8 cellular contexts compared by ENCODE assay signal in genomic region chr6:125301435-125302391, GRCh38. TPM values are rescaled to one million over a fixed set of nuclear protein-coding genes. Genes with fewer than 3 reads are reported as not detected.
DNase-seq lines count a peak whose midpoint lies in the region; ATAC-seq and TF ChIP-seq lines count a peak whose summit lies in the region.

HDDC2 (minus strand) TSS chr6:125301967; CDS start chr6:125301932, 35 bp downstream.

- H3K4me1 ChIP-seq in Panc1 (ENCODE audit: control insufficient read depth, insufficient read depth, low read length) = peaks cover 13% of the 10 kb centered on the region

- H3K27ac ChIP-seq in Panc1 (ENCODE audit: low read length) = peak within 1 kb of the TSS; percentile 91

- peak within 1 kb of the TSS; percentile 92 for H3K4me3 Mint-ChIP-seq in activated T-helper 17 cell treated with anti-CD3 and anti-CD28 coated beads, Interleukin-2, amount 50 U/mL, for 72 hours
- peak within 1 kb of the TSS; percentile 85 to 96 (median 92) for H3K4me3 Mint-ChIP-seq in naive thymus-derived CD8-positive, alpha-beta T cell

- H3K9me3 Mint-ChIP-seq in activated T-helper 17 cell treated with anti-CD3 and anti-CD28 coated beads, Interleukin-2, amount 50 U/mL, for 72 hours = peaks cover 8% of the 10 kb centered on the region
- peaks cover 0 to 5% (median 0%) of the 10 kb centered on the region in 9 donors for H3K9me3 Mint-ChIP-seq in naive thymus-derived CD8-positive, alpha-beta T cell

- TF ChIP-seq CTCF in Panc1 (IDR thresholded peaks at IDR 0.05) = no peak
- no peak for TF ChIP-seq CTCF in fibroblast of mammary gland (conservative IDR thresholded peaks at IDR 0.05; ENCODE audit: control insufficient read depth, insufficient read depth, low read depth, low read length)
- no peak for TF ChIP-seq CTCF in subcutaneous adipose tissue (IDR thresholded peaks at IDR 0.05; ENCODE audit: low read depth)

- in situ Hi-C loops in Panc1 (cut with HindIII; ENCODE audit: low pct_unique_long_range_greater_than_20kb, low sequenced_read_pairs) = no loop called here

- H3K27ac Mint-ChIP-seq in activated T-helper 17 cell treated with anti-CD3 and anti-CD28 coated beads, Interleukin-2, amount 50 U/mL, for 72 hours = peak within 1 kb of the TSS; percentile 94
- peak within 1 kb of the TSS; percentile 89 to 98 (median 93) for H3K27ac Mint-ChIP-seq in naive thymus-derived CD8-positive, alpha-beta T cell

- peaks cover 37% of the 10 kb centered on the region for H3K4me1 Mint-ChIP-seq in activated T-helper 17 cell treated with anti-CD3 and anti-CD28 coated beads, Interleukin-2, amount 50 U/mL, for 72 hours
- H3K4me1 Mint-ChIP-seq in naive thymus-derived CD8-positive, alpha-beta T cell = peaks cover 46 to 60% (median 56%) of the 10 kb centered on the region in 4 donors

- no peaks in the 10 kb centered on the region for H3K27me3 Mint-ChIP-seq in activated T-helper 17 cell treated with anti-CD3 and anti-CD28 coated beads, Interleukin-2, amount 50 U/mL, for 72 hours
- H3K27me3 Mint-ChIP-seq in naive thymus-derived CD8-positive, alpha-beta T cell = peaks cover 0 to 10% (median 4%) of the 10 kb centered on the region in 5 donors

- peak; percentile 47 for DNase-seq in CMK (ENCODE audit: low read depth)
- DNase-seq in Panc1 (ENCODE audit: low read depth, low spot score) = no peak
- peak; percentile 58 for DNase-seq in fibroblast of mammary gland (ENCODE audit: low read depth)
- DNase-seq in naive thymus-derived CD8-positive, alpha-beta T cell = peak; percentile 10 to 77 (median 33)

- BruUV-seq in Panc1 (replicated peaks; lab: Mats Ljungman, UMichigan) = no TSS peak

- CTCF ChIA-PET in Panc1 (lab: Charles Lee) = interaction anchor here (0.7 to 1.1 kb wide), 3 partner anchors 148 to 751 kb away, joined by 3 to 8 read pairs (median 6); partner anchors contain the start of gene TPD52L1

- POLR2A ChIA-PET in Panc1 (lab: Charles Lee) = interaction anchor here (0.6 kb wide), 1 partner anchor 300 kb away, joined by 6 read pairs; no protein-coding TSS in a partner anchor
- POLR2A ChIA-PET in naive thymus-derived CD8-positive, alpha-beta T cell (lab: Charles Lee) = interaction anchor here (0.6 to 2.9 kb wide), 10 partner anchors 9 to 684 kb away, joined by 3 to 24 read pairs (median 6); partner anchors contain the start of genes HEY2, NCOA7 and TRMT11

- H3K27me3 ChIP-seq in Panc1 (ENCODE audit: control insufficient read depth, insufficient read depth, low read length) = peaks cover 16% of the 10 kb centered on the region; the same call in 1 of the 2 replicates

- H3K36me3 Mint-ChIP-seq in activated T-helper 17 cell treated with anti-CD3 and anti-CD28 coated beads, Interleukin-2, amount 50 U/mL, for 72 hours (ENCODE audit: low read depth) = peaks cover 45% of the 10 kb centered on the region
- H3K36me3 Mint-ChIP-seq in naive thymus-derived CD8-positive, alpha-beta T cell = peaks cover 9 to 33% (median 19%) of the 10 kb centered on the region in 3 donors

- peak; percentile 78 for ATAC-seq in GM19351 (IDR thresholded peaks at IDR 0.05; ENCODE audit: unreplicated experiment)
- ATAC-seq in HG03457 (IDR thresholded peaks at IDR 0.05; ENCODE audit: unreplicated experiment) = peak; percentile 85
- ATAC-seq in Panc1 = peak; percentile 95
- ATAC-seq in activated T-helper 17 cell treated with anti-CD3 and anti-CD28 coated beads, Interleukin-2, amount 50 U/mL, for 72 hours (replicated peaks) = peak; percentile 78
- peak; percentile 42 to 57 for ATAC-seq in naive thymus-derived CD8-positive, alpha-beta T cell

- H3K36me3 ChIP-seq in Panc1 (ENCODE audit: control insufficient read depth, insufficient read depth, low read length) = peaks cover 27% of the 10 kb centered on the region

- intact Hi-C loops in Panc1 (cut with micrococcal nuclease; ENCODE audit: unreplicated experiment) = loop anchor here (5.0 kb wide), 1 partner anchor 334 kb away; no protein-coding TSS in a partner anchor

- H3K4me3 ChIP-seq in Panc1 (ENCODE audit: low read depth in 2 of 2, low read length in 2 of 2) = peak within 1 kb of the TSS; percentile 67 to 72
- peak within 1 kb of the TSS; percentile 72 for H3K4me3 ChIP-seq in fibroblast of mammary gland (ENCODE audit: control insufficient read depth, low read depth, low read length)

- H3K9me3 ChIP-seq in Panc1 (ENCODE audit: control insufficient read depth, insufficient read depth, low read depth, low read length) = no peaks in the 10 kb centered on the region

RNA-seq across cellular contexts. Expression of gene HDDC2, which starts in this region (rescaled TPM):
- total RNA-seq in Panc1 (2021; ENCODE audit: unreplicated experiment) = 88.8 TPM
- 96.6 TPM for polyA plus RNA-seq in Panc1 (2012; ENCODE audit: insufficient read length)
- 10 to 100 TPM; 51.5 to 74.4 TPM for total RNA-seq in activated T-helper 17 cell treated with anti-CD3 and anti-CD28 coated beads, Interleukin-2, amount 50 U/mL, for 72 hours
- total RNA-seq in naive thymus-derived CD8-positive, alpha-beta T cell = 10 to 100 TPM; 62.9 to 69.6 TPM
- 100 to 1,000 TPM; 118 to 134 (median 119) TPM for polyA plus RNA-seq in naive thymus-derived CD8-positive, alpha-beta T cell
- total RNA-seq in subcutaneous adipose tissue = 10 to 100 TPM; 66.9 to 85.3 (median 70.3) TPM
